In genomic region chr9:95062601-95063065, GRCh38 we compare ENCODE assay signal across 21 cellular contexts.
DNase-seq lines count a peak whose midpoint lies in the region; ATAC-seq, FAIRE-seq and TF ChIP-seq lines count a peak whose summit lies in the region.
"Had no signal": no experiment of that assay in that cellular context is flagged by ENCODE, and none has a peak within 500 bp of the region (broad histone marks: within the 10 kb centered on the region; RNA-seq: fewer than 3 reads in every experiment).

No MANE protein-coding gene starts in this region.

- WGBS in esophagus muscularis mucosa, result 49% methylated on average over 7 of the region's 7 CpGs
- WGBS in HepG2 (ENCODE audit: low lambda C conversion rate), result 92% methylated on average over 6 of the region's 7 CpGs
- WGBS in suprapubic skin, result 43% methylated on average over 6 of the region's 7 CpGs

- H3K4me2 ChIP-seq in OCI-LY1 (ENCODE audit: low read length) (no peak overlapping the region), HepG2 (ENCODE audit: low read depth, low read length) (no peak overlapping the region)

- no peak for TF ChIP-seq EP300 in esophagus muscularis mucosa (IDR thresholded peaks at IDR 0.05)
- no peak for TF ChIP-seq EP300 in HepG2 (IDR thresholded peaks at IDR 0.05; ENCODE audit: low read depth in 2 of 2, low read length in 2 of 2)
- no peak for TF ChIP-seq EP300 in HepG2 (CRISPR knock-in tag; IDR thresholded peaks at IDR 0.05; ENCODE audit: borderline replicate concordance)
- no peak for TF ChIP-seq EP300 in suprapubic skin (IDR thresholded peaks at IDR 0.05)

- intact Hi-C loops in esophagus muscularis mucosa (cut with DNase I) (no loop called here), HepG2 (cut with micrococcal nuclease; ENCODE audit: unreplicated experiment) (loop anchor here (5.0 kb wide), 1 partner anchor 55 kb away; no protein-coding TSS in a partner anchor)

- peaks cover 14% of the 10 kb centered on the region for H3K4me1 ChIP-seq in OCI-LY1 (ENCODE audit: insufficient read depth, low read length, severe bottlenecking)
- H3K4me1 ChIP-seq in esophagus muscularis mucosa, result peaks cover 100% of the 10 kb centered on the region in 4 donors
- peaks cover 89% of the 10 kb centered on the region for H3K4me1 ChIP-seq in HepG2 (ENCODE audit: insufficient read depth, low read length)
- H3K4me1 ChIP-seq in suprapubic skin, result peaks cover 84% of the 10 kb centered on the region

- POLR2A ChIA-PET in HepG2 (lab: Yijun Ruan, JAX), result interaction anchor here (0.9 to 3.4 kb wide), 3 partner anchors 9 to 31 kb away, joined by 3 to 21 read pairs (median 12); no protein-coding TSS in a partner anchor

- no TSS peak for BruUV-seq in HepG2 (replicated peaks; lab: Mats Ljungman, UMichigan)

- no peak for FAIRE-seq in HepG2 (lab: Jason Lieb, UNC)
- FAIRE-seq: GM19239 had no signal

- H3K79me2 ChIP-seq in OCI-LY1 (ENCODE audit: insufficient read depth, low read length) (no peaks in the 10 kb centered on the region), HepG2 (ENCODE audit: insufficient read depth, low read length) (peaks cover 88% of the 10 kb centered on the region)

- H3K9me2 ChIP-seq in OCI-LY1 (ENCODE audit: low read depth, low read length), result no peaks in the 10 kb centered on the region

- H3F3A ChIP-seq in OCI-LY1 (ENCODE audit: insufficient read depth, low read length), result no peaks in the 10 kb centered on the region

- TF ChIP-seq CTCF in OCI-LY1 (IDR thresholded peaks at IDR 0.05; ENCODE audit: low read length) (no peak), esophagus muscularis mucosa (IDR thresholded peaks at IDR 0.05) (no peak), HepG2 (CRISPR knock-in tag; IDR thresholded peaks at IDR 0.05) (no peak), suprapubic skin (IDR thresholded peaks at IDR 0.05) (no peak)

- in situ Hi-C loops in HepG2 (cut with HindIII; ENCODE audit: extremely low pct_ligation_motif_present, low pct_unique_long_range_greater_than_20kb), result no loop called here

- H2AFZ ChIP-seq in OCI-LY1 (ENCODE audit: low read length) (no peak overlapping the region), HepG2 (ENCODE audit: low read length) (no peak overlapping the region)

- H4K20me1 ChIP-seq in OCI-LY1 (ENCODE audit: insufficient read depth, low read length), result no peaks in the 10 kb centered on the region
- H4K20me1 ChIP-seq in HepG2 (ENCODE audit: insufficient read depth, low read length), result peaks cover 14% of the 10 kb centered on the region

- H3K27ac ChIP-seq in OCI-LY1 (ENCODE audit: low read depth, low read length, poor library complexity, severe bottlenecking) (peak overlapping the region; percentile 51), esophagus muscularis mucosa (replicated peaks in 1 of 4) (peak overlapping the region; percentile 81 to 95 (median 86)), HepG2 (ENCODE audit: extremely low read length, insufficient read depth, low read length) (peak overlapping the region; percentile 77), suprapubic skin (peak overlapping the region; percentile 48)
- H3K27ac ChIP-seq: WERI-Rb-1 had no signal

- H3K9me3 ChIP-seq in OCI-LY1 (ENCODE audit: low read length) (no peaks in the 10 kb centered on the region), esophagus muscularis mucosa (no peaks in the 10 kb centered on the region), HepG2 (ENCODE audit: low read length) (no peaks in the 10 kb centered on the region), suprapubic skin (no peaks in the 10 kb centered on the region)
- H3K9me3 ChIP-seq: HAP-1 had no signal

- H3K4me3 ChIP-seq in OCI-LY1 (ENCODE audit: low read depth, low read length, poor library complexity, severe bottlenecking) (no peak overlapping the region), esophagus muscularis mucosa (peak overlapping the region in 2 of 4 donors; percentile 13 to 23), HepG2 (replicated peaks in 1 of 3; ENCODE audit: insufficient read depth in 1 of 3, low read depth in 2 of 3, low read length in 3 of 3) (no peak overlapping the region), suprapubic skin (no peak overlapping the region)
- H3K4me3 ChIP-seq: HAP-1 had no signal

- CTCF ChIA-PET in HepG2 (lab: Yijun Ruan, JAX; ENCODE audit: low intra/inter-chr PET ratio, low total read pairs), result no interaction called here

- DNase-seq in esophagus muscularis mucosa (ENCODE audit: extremely low spot score), result peak; percentile 50
- DNase-seq in HepG2 (ENCODE audit: low spot score), result no peak
- DNase-seq in suprapubic skin (ENCODE audit: low spot score in 2 of 2), result no peak
- no peak for DNase-seq in NOMO-1 (lab: John Stamatoyannopoulos, UW; ENCODE audit: unreplicated experiment in 2 of 2)
- DNase-seq in NCI-H446 (lab: John Stamatoyannopoulos, UW), result no peak
- DNase-seq in NCI-H2107 treated with DMSO at 0.1 percent for 48 hours (lab: John Stamatoyannopoulos, UW; ENCODE audit: unreplicated experiment), result no peak
- no peak for DNase-seq in pons (ENCODE audit: low spot score)
- DNase-seq: activated CD4-positive, alpha-beta memory T cell treated with anti-CD3 and anti-CD28 coated beads for 36 hours; activated T-cell treated with anti-CD3 and anti-CD28 coated beads, Interleukin-2, amount 50 U/mL, for 4 hours; effector CD4-positive, alpha-beta T cell; hypothalamus; left colon; NCI-H1436 treated with DMSO at 0.1 percent for 48 hours; NCI-H345; occipital lobe; SIG-M5; T-helper 17 cell; WERI-Rb-1 had no signal

- ATAC-seq in HepG2, result no peak
- ATAC-seq: activated T-cell treated with anti-CD3 and anti-CD28 coated beads, Interleukin-2, amount 50 U/mL, for 4 hours; left colon; T-helper 17 cell had no signal

- H3K27me3 ChIP-seq in OCI-LY1 (ENCODE audit: insufficient read depth, low read length), result no peaks in the 10 kb centered on the region
- H3K27me3 ChIP-seq in esophagus muscularis mucosa, result no peaks in the 10 kb centered on the region
- no peaks in the 10 kb centered on the region for H3K27me3 ChIP-seq in HepG2 (ENCODE audit: control insufficient read depth in 1 of 2, insufficient read depth in 2 of 2, low read length in 2 of 2)
- H3K27me3 ChIP-seq in suprapubic skin, result no peaks in the 10 kb centered on the region

- no peak overlapping the region for H3K9ac ChIP-seq in OCI-LY1 (ENCODE audit: low read length)
- H3K9ac ChIP-seq in HepG2 (ENCODE audit: insufficient read depth, low read depth, low read length), result no peak overlapping the region

- peaks cover 29% of the 10 kb centered on the region; the same call in 1 of the 2 replicates for H3K36me3 ChIP-seq in OCI-LY1 (ENCODE audit: insufficient read depth, low read length)
- peaks cover 14 to 70% (median 35%) of the 10 kb centered on the region in 4 donors for H3K36me3 ChIP-seq in esophagus muscularis mucosa
- H3K36me3 ChIP-seq in HepG2 (replicated peaks in 1 of 2; ENCODE audit: control insufficient read depth in 1 of 2, insufficient read depth in 2 of 2, low read length in 2 of 2), result peaks cover 26 to 72% of the 10 kb centered on the region in 2 experiments
- H3K36me3 ChIP-seq in suprapubic skin, result peaks cover 38% of the 10 kb centered on the region

- TF ChIP-seq POLR2A in esophagus muscularis mucosa (IDR thresholded peaks at IDR 0.05; ENCODE audit: low read depth) (no peak), HepG2 (IDR thresholded peaks at IDR 0.05; ENCODE audit: insufficient read depth in 1 of 2, low read depth in 2 of 2, low read length in 2 of 2) (no peak), suprapubic skin (IDR thresholded peaks at IDR 0.05) (no peak)

- TF ChIP-seq RAD21 in HepG2 (CRISPR knock-in tag; IDR thresholded peaks at IDR 0.05), result no peak

TF ChIP-seq in HepG2, 621 proteins besides CTCF, POLR2A, EP300 and RAD21 (continues in another document):
- TF ChIP-seq ZSCAN29 (CRISPR knock-in tag; conservative IDR thresholded peaks at IDR 0.05), result no peak
- TF ChIP-seq ZNF512B (CRISPR knock-in tag; IDR thresholded peaks at IDR 0.05; ENCODE audit: borderline replicate concordance), result no peak
- TF ChIP-seq ZNF891 (CRISPR knock-in tag; IDR thresholded peaks at IDR 0.05), result 0 out of 2 replicates have a peak, but pooled peaks have one; percentile 35
